Comparison of ENCODE assay signal across 9 cellular contexts in genomic region chr14:102819790-102820330, GRCh38. TPM values are rescaled to one million over a fixed set of nuclear protein-coding genes. Genes with fewer than 3 reads are reported as not detected.
DNase-seq lines count a peak whose midpoint lies in the region; ATAC-seq and TF ChIP-seq lines count a peak whose summit lies in the region.
"Had no signal": no experiment of that assay in that cellular context is flagged by ENCODE, and none has a peak within 500 bp of the region (broad histone marks: within the 10 kb centered on the region; RNA-seq: fewer than 3 reads in every experiment).

No MANE protein-coding gene starts in this region.

- peaks cover 20% of the 10 kb centered on the region for H3K36me3 Mint-ChIP-seq in T-helper 2 cell treated with Interferon-gamma antibody and Interleukin-4, amounts not matched to agents 5 μg/mL and 100 μg/mL, for 36 hours (ENCODE audit: low read depth)
- no peaks in the 10 kb centered on the region for H3K36me3 Mint-ChIP-seq in glutamatergic neuron (ENCODE audit: unreplicated experiment)

- H3K4me1 ChIP-seq in mucosa of rectum (ENCODE audit: control insufficient read depth in 2 of 2, insufficient read depth in 2 of 2, low read length in 2 of 2) (peaks cover 10 to 16% of the 10 kb centered on the region in 2 donors), left ventricle myocardium inferior (peaks cover 5% of the 10 kb centered on the region)

- H3K9ac ChIP-seq in mucosa of rectum (ENCODE audit: low read depth in 1 of 2, low read length in 2 of 2), result peak overlapping the region in 1 of 2 donors; percentile 45

- no peak for DNase-seq in T-helper 2 cell treated with Interferon-gamma antibody and Interleukin-4, amounts not matched to agents 5 μg/mL and 100 μg/mL, for 36 hours (ENCODE audit: low spot score)
- DNase-seq in mucosa of gallbladder (ENCODE audit: low spot score), result no peak
- DNase-seq in left ventricle myocardium inferior, result no peak
- no peak for DNase-seq in glutamatergic neuron
- DNase-seq: WERI-Rb-1 had no signal

- peaks cover 60% of the 10 kb centered on the region for H3K4me1 Mint-ChIP-seq in T-helper 2 cell treated with Interferon-gamma antibody and Interleukin-4, amounts not matched to agents 5 μg/mL and 100 μg/mL, for 36 hours (ENCODE audit: low read depth)
- H3K4me1 Mint-ChIP-seq in glutamatergic neuron (ENCODE audit: low read depth, unreplicated experiment), result peaks cover 27% of the 10 kb centered on the region

- H3K4me3 Mint-ChIP-seq in T-helper 2 cell treated with Interferon-gamma antibody and Interleukin-4, amounts not matched to agents 5 μg/mL and 100 μg/mL, for 36 hours, result peak overlapping the region; percentile 63
- no peak overlapping the region for H3K4me3 Mint-ChIP-seq in glutamatergic neuron (ENCODE audit: unreplicated experiment)

- intact Hi-C loops in left ventricle myocardium inferior (cut with micrococcal nuclease), result no loop called here

- no peaks in the 10 kb centered on the region for H3K27me3 ChIP-seq in mucosa of rectum (ENCODE audit: control insufficient read depth in 2 of 2, insufficient read depth in 2 of 2, low read length in 2 of 2)
- H3K27me3 ChIP-seq in left ventricle myocardium inferior (ENCODE audit: low read depth), result no peaks in the 10 kb centered on the region

- H3K4me3 ChIP-seq in mucosa of rectum (ENCODE audit: low read length in 2 of 2) (peak overlapping the region in 1 of 2 donors; percentile 43), left ventricle myocardium inferior (no peak overlapping the region)

- no peaks in the 10 kb centered on the region for H3K27me3 Mint-ChIP-seq in T-helper 2 cell treated with Interferon-gamma antibody and Interleukin-4, amounts not matched to agents 5 μg/mL and 100 μg/mL, for 36 hours (ENCODE audit: low read depth)
- peaks cover 2% of the 10 kb centered on the region for H3K27me3 Mint-ChIP-seq in glutamatergic neuron (ENCODE audit: unreplicated experiment)

- TF ChIP-seq CTCF in left ventricle myocardium inferior (IDR thresholded peaks at IDR 0.05; ENCODE audit: borderline replicate concordance), result no peak
- TF ChIP-seq CTCF in glutamatergic neuron (IDR thresholded peaks at IDR 0.05; ENCODE audit: partially characterized antibody, unreplicated experiment), result no peak

- H3K27ac ChIP-seq in mucosa of rectum (ENCODE audit: low read depth in 2 of 2, low read length in 2 of 2), result peak overlapping the region; percentile 79 to 81
- H3K27ac ChIP-seq in left ventricle myocardium inferior (replicated peaks), result no peak overlapping the region
- H3K27ac ChIP-seq: HL-60, WERI-Rb-1 had no signal

- H3K9me3 ChIP-seq in mucosa of rectum (ENCODE audit: control insufficient read depth in 2 of 2, low read length in 2 of 2), result no peaks in the 10 kb centered on the region
- no peaks in the 10 kb centered on the region for H3K9me3 ChIP-seq in left ventricle myocardium inferior (replicated peaks)

- H3K27ac Mint-ChIP-seq in T-helper 2 cell treated with Interferon-gamma antibody and Interleukin-4, amounts not matched to agents 5 μg/mL and 100 μg/mL, for 36 hours, result peak overlapping the region; percentile 68
- H3K27ac Mint-ChIP-seq in glutamatergic neuron (ENCODE audit: unreplicated experiment), result no peak overlapping the region

- H3K36me3 ChIP-seq in mucosa of rectum (ENCODE audit: control insufficient read depth in 2 of 2, insufficient read depth in 2 of 2, low read length in 2 of 2) (no peaks in the 10 kb centered on the region), left ventricle myocardium inferior (no peaks in the 10 kb centered on the region)
- H3K36me3 ChIP-seq: WERI-Rb-1 had no signal

- peak; percentile 19 for ATAC-seq in GM19023 (IDR thresholded peaks at IDR 0.05; ENCODE audit: unreplicated experiment)
- ATAC-seq in HG02642 (IDR thresholded peaks at IDR 0.05; ENCODE audit: poor library complexity, unreplicated experiment), result peak; percentile 15

- no peaks in the 10 kb centered on the region for H3K9me3 Mint-ChIP-seq in T-helper 2 cell treated with Interferon-gamma antibody and Interleukin-4, amounts not matched to agents 5 μg/mL and 100 μg/mL, for 36 hours
- peaks cover 3% of the 10 kb centered on the region for H3K9me3 Mint-ChIP-seq in glutamatergic neuron (ENCODE audit: unreplicated experiment)

RNA-seq across cellular contexts. Expression of gene TRAF3, which starts 42.6 kb away (rescaled TPM):
- total RNA-seq in mucosa of gallbladder, result 17.0 TPM
- total RNA-seq in left ventricle myocardium inferior, result 11.3 TPM
- 16.7 TPM for total RNA-seq in glutamatergic neuron (ENCODE audit: unreplicated experiment)
